ENCODE assay signal across 8 cellular contexts in genomic region chr2:100013892-100014677, GRCh38.
A peak's percentile ranks its signal among the peaks of the same experiment; 100 is the strongest.
DNase-seq lines count a peak whose midpoint lies in the region; ATAC-seq and TF ChIP-seq lines count a peak whose summit lies in the region.

No MANE protein-coding gene starts in this region.

- ATAC-seq in right lobe of liver (peak; percentile 99 to 100 (median 99)), GM18873 (IDR thresholded peaks at IDR 0.05; ENCODE audit: low FRiP score, unreplicated experiment) (no peak)
- ATAC-seq in activated CD4-positive, CD25-positive, alpha-beta regulatory T cell treated with anti-CD3 and anti-CD28 coated beads, Interleukin-2, amount 50 U/mL, for 24 hours = no peak

- intact Hi-C loops in right lobe of liver (cut with DNase I) = no loop called here

- H3K36me3 ChIP-seq in right lobe of liver = no peaks in the 10 kb centered on the region

- H3K9me3 ChIP-seq in right lobe of liver = no peaks in the 10 kb centered on the region

- TF ChIP-seq CTCF in right lobe of liver (IDR thresholded peaks at IDR 0.05) = peak in 3 of 4 donors; percentile 30 to 44 (median 35)

- H3K4me3 ChIP-seq in right lobe of liver = no peak overlapping the region

- WGBS in right lobe of liver (ENCODE audit: insufficient coverage, low coverage, low lambda C conversion rate, missing lambda C conversion rate) = 50% methylated on average over 4 of the region's 5 CpGs

- peaks cover 0 to 9% (median 0%) of the 10 kb centered on the region in 4 donors for H3K4me1 ChIP-seq in right lobe of liver

- TF ChIP-seq POLR2A in right lobe of liver (IDR thresholded peaks at IDR 0.05) = no peak

- DNase-seq in AG08396 (ENCODE audit: low spot score) = peak; percentile 87
- DNase-seq in LoVo (ENCODE audit: low spot score) = peak; percentile 71
- peak; percentile 30 for DNase-seq in dermis blood vessel endothelial cell
- DNase-seq in right lobe of liver = peak; percentile 64 to 82 (median 81)
- no peak for DNase-seq in stimulated activated CD4-positive, alpha-beta T cell treated with anti-CD3 and anti-CD28 coated beads, Interleukin-1b, Interleukin-23, amount 100 ng/mL, for 48 hours
- DNase-seq in NCI-H1694 treated with DMSO at 0.1 percent for 48 hours (lab: John Stamatoyannopoulos, UW) = no peak

- no peak overlapping the region for H3K27ac ChIP-seq in right lobe of liver

- no peaks in the 10 kb centered on the region for H3K27me3 ChIP-seq in right lobe of liver

Comparison
In these comparisons a context has a peak if more than half of its experiments do, and no peak if none do; other contexts are left out.
1. DNase-seq: peak in AG08396 (single experiment), LoVo (single experiment), dermis blood vessel endothelial cell (single experiment) and right lobe of liver (3 of 3); none in stimulated activated CD4-positive, alpha-beta T cell treated with anti-CD3 and anti-CD28 coated beads, Interleukin-1b, Interleukin-23, amount 100 ng/mL, for 48 hours (single experiment) and NCI-H1694 treated with DMSO at 0.1 percent for 48 hours (single experiment).
2. ATAC-seq: peak in right lobe of liver (4 of 4); none in GM18873 (single experiment) and activated CD4-positive, CD25-positive, alpha-beta regulatory T cell treated with anti-CD3 and anti-CD28 coated beads, Interleukin-2, amount 50 U/mL, for 24 hours (0 of 2).